In genomic region chr20:50122763-50123162, GRCh38 we compare ENCODE assay signal across 16 cellular contexts.
"Had no signal": no experiment of that assay in that cellular context is flagged by ENCODE, and none has a peak within 500 bp of the region (broad histone marks: within the 10 kb centered on the region; RNA-seq: fewer than 3 reads in every experiment).

No MANE protein-coding gene starts in this region.

- DNase-seq: colonic mucosa; effector CD4-positive, alpha-beta T cell; endodermal cell; erythroblast; foreskin keratinocyte; hippocampal formation; mammary epithelial cell; naive thymus-derived CD4-positive, alpha-beta T cell; nephron progenitor cell; sigmoid colon; stimulated activated CD4-positive, alpha-beta T cell treated with anti-CD3 and anti-CD28 coated beads, Interleukin-2, amount 100 ng/mL, for 24 hours; stimulated activated CD4-positive, alpha-beta T cell treated with anti-CD3 and anti-CD28 coated beads, Interleukin-4, amount 100 ng/mL, for 4 hours; stimulated activated naive CD4-positive, alpha-beta T cell; trophoblast cell had no signal

- H3K9ac ChIP-seq: parathyroid adenoma had no signal

- H3K4me3 ChIP-seq: colonic mucosa, sigmoid colon, skin epidermis had no signal

- H3K27ac Mint-ChIP-seq: endodermal cell, nephron progenitor cell had no signal

- H3K27me3 ChIP-seq: colonic mucosa, foreskin keratinocyte, sigmoid colon had no signal

- ATAC-seq: foreskin keratinocyte; naive thymus-derived CD4-positive, alpha-beta T cell had no signal

- H3K4me1 ChIP-seq: colonic mucosa had no signal

- H3K9me3 ChIP-seq: colonic mucosa, sigmoid colon had no signal

- H2AFZ ChIP-seq: parathyroid adenoma had no signal

- H3K27ac ChIP-seq: colonic mucosa, foreskin keratinocyte had no signal

- H3K9me3 Mint-ChIP-seq: naive thymus-derived CD4-positive, alpha-beta T cell; nephron progenitor cell had no signal

- H3K27me3 Mint-ChIP-seq: naive thymus-derived CD4-positive, alpha-beta T cell had no signal

- H3K4me1 Mint-ChIP-seq: endodermal cell had no signal

- H3K4me3 Mint-ChIP-seq: endodermal cell; naive thymus-derived CD4-positive, alpha-beta T cell; nephron progenitor cell had no signal
